12 cellular contexts compared by ENCODE assay signal in the genomic region with DNA sequence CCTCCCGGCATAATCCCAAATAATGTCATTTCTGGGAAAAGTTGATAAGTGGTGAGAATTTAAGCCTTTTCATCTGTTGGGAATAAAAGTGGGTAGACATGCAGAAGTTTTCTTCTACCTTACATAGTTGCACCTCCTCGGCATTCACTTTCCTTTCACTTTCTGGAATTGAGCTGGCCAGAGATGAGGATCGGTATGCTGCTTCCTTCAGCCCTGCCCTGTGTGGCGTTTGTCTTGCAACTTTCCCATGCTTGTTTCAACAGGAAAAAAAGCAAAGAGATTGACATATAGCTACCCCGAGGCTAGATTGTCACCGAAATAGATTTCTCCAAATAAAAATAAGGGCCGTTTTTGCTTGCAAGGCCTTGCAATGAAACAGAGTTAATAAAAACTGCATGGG.
DNase-seq lines count a peak whose midpoint lies in the region; ATAC-seq and TF ChIP-seq lines count a peak whose summit lies in the region.
"Had no signal": no experiment of that assay in that cellular context is flagged by ENCODE, and none has a peak within 500 bp of the region (broad histone marks: within the 10 kb centered on the region; RNA-seq: fewer than 3 reads in every experiment).

No MANE protein-coding gene starts in this region.

- peak overlapping the region in 3 of 5 donors; percentile 21 to 41 (median 38) for H3K27ac ChIP-seq in stomach
- peak overlapping the region in 1 of 2 donors; percentile 31 for H3K27ac ChIP-seq in testis

- intact Hi-C loops in left colon (cut with DNase I, micrococcal nuclease) = no loop called here
- intact Hi-C loops in stomach (cut with DNase I; ENCODE audit: low total_unique reads) = no loop called here
- intact Hi-C loops in testis (cut with DNase I; ENCODE audit: low total_unique reads) = no loop called here

- peak; percentile 71 for ATAC-seq in HG02885 (IDR thresholded peaks at IDR 0.05; ENCODE audit: poor library complexity, unreplicated experiment)
- ATAC-seq in left colon = peak; percentile 94
- ATAC-seq in HG02588 (IDR thresholded peaks at IDR 0.05; ENCODE audit: unreplicated experiment) = no peak

- DNase-seq in chondrocyte (ENCODE audit: low spot score) (no peak), left colon (peak in 1 of 2 donors; percentile 19), stomach (no peak), NCI-H2196 treated with DMSO at 0.1 percent for 48 hours (lab: John Stamatoyannopoulos, UW; ENCODE audit: unreplicated experiment) (no peak), testis (no peak)
- no peak for DNase-seq in activated T-cell treated with anti-CD3 and anti-CD28 coated beads, Interleukin-2, amount 50 U/mL, for 1 hour
- DNase-seq: activated CD4-positive, alpha-beta T cell treated with anti-CD3 and anti-CD28 coated beads, Interleukin-2, amount 50 U/mL, for 48 hours; activated naive CD4-positive, alpha-beta T cell treated with anti-CD3 and anti-CD28 coated beads, Interleukin-2, amount 50 U/mL, for 16 hours; NCI-H1930; SIG-M5 had no signal

- H3K27ac Mint-ChIP-seq in chondrocyte (ENCODE audit: unreplicated experiment) = peak overlapping the region; percentile 94

- H3K36me3 Mint-ChIP-seq in chondrocyte (ENCODE audit: low read depth) = no peaks in the 10 kb centered on the region

- peak overlapping the region; percentile 17 to 25 (median 24) for H3K4me3 ChIP-seq in stomach
- no peak overlapping the region for H3K4me3 ChIP-seq in testis

- no peaks in the 10 kb centered on the region for H3K9me3 ChIP-seq in stomach
- no peaks in the 10 kb centered on the region for H3K9me3 ChIP-seq in testis

- TF ChIP-seq CTCF in chondrocyte (IDR thresholded peaks at IDR 0.05) = no peak
- TF ChIP-seq CTCF in stomach (IDR thresholded peaks at IDR 0.05) = no peak
- no peak for TF ChIP-seq CTCF in testis (IDR thresholded peaks at IDR 0.05)

- H3K27me3 ChIP-seq in stomach = no peaks in the 10 kb centered on the region
- no peaks in the 10 kb centered on the region for H3K27me3 ChIP-seq in testis

- H3K4me1 ChIP-seq in stomach (peaks cover 10 to 37% (median 14%) of the 10 kb centered on the region in 4 donors), testis (peaks cover 4% of the 10 kb centered on the region)

- no peak for TF ChIP-seq POLR2A in stomach (IDR thresholded peaks at IDR 0.05)
- no peak for TF ChIP-seq POLR2A in testis (IDR thresholded peaks at IDR 0.05)

- peaks cover 2% of the 10 kb centered on the region for H3K9me3 Mint-ChIP-seq in chondrocyte (ENCODE audit: low read depth)

- H3K36me3 ChIP-seq in stomach (no peaks in the 10 kb centered on the region), testis (ENCODE audit: low read depth, missing control alignments) (no peaks in the 10 kb centered on the region)

- peak overlapping the region; percentile 67 for H3K4me3 Mint-ChIP-seq in chondrocyte (ENCODE audit: unreplicated experiment)

- no peak for TF ChIP-seq EP300 in stomach (IDR thresholded peaks at IDR 0.05)

- 16 to 33% (median 24%) methylated on average over 7 of the region's 7 CpGs for WGBS in stomach, 5 donors
- WGBS in testis, 2 donors = 36 to 40% methylated on average over 7 of the region's 7 CpGs

- no peaks in the 10 kb centered on the region for H3K27me3 Mint-ChIP-seq in chondrocyte (ENCODE audit: low read depth)

- peaks cover 49% of the 10 kb centered on the region for H3K4me1 Mint-ChIP-seq in chondrocyte (ENCODE audit: low read depth)

Comparison
In these comparisons a context has a peak if more than half of its experiments do, and no peak if none do; other contexts are left out.
1. H3K4me3 ChIP-seq: peak in stomach (4 of 4); none in testis (0 of 2).